10 cellular contexts compared by ENCODE assay signal in the genomic region with DNA sequence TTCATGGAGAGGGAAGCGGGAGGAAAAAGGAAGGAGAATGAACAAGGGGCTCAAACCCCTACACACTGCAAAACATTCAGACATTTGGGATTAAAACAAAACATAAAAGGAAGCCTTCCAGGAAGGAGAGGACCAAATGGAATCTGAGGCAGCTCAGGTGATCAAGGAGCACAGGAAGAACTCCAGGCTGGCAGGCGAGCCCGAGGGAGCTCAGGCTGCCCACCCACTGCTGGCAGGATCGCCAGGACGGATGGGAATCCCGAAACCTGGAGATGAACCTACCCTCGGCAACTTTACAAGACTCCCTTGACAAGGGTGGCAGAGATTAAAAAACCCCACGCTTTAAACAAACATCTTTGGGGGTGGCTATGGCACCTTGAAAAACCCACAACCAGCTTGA. TPM values are rescaled to one million over a fixed set of nuclear protein-coding genes. Genes with fewer than 3 reads are reported as not detected.
A peak's percentile ranks its signal among the peaks of the same experiment; 100 is the strongest.
DNase-seq lines count a peak whose midpoint lies in the region; ATAC-seq and TF ChIP-seq lines count a peak whose summit lies in the region.
"Had no signal": no experiment of that assay in that cellular context is flagged by ENCODE, and none has a peak within 500 bp of the region (broad histone marks: within the 10 kb centered on the region; RNA-seq: fewer than 3 reads in every experiment).

No MANE protein-coding gene starts in this region.

- 95% methylated on average over 4 to 7 of the region's 8 CpGs for WGBS in mesodermal cell (ENCODE audit: insufficient coverage in 2 of 2), 2 experiments
- 56 to 59% methylated on average over 8 of the region's 8 CpGs for WGBS in esophagus squamous epithelium, 2 donors

- H3K4me3 ChIP-seq in mesodermal cell (ENCODE audit: extremely low read depth, insufficient read depth, low read length, poor library complexity, severe bottlenecking) = no peak overlapping the region
- H3K4me3 ChIP-seq in upper lobe of right lung = no peak overlapping the region
- H3K4me3 ChIP-seq in esophagus squamous epithelium = no peak overlapping the region
- H3K4me3 ChIP-seq: tibial nerve had no signal

- H3K27me3 ChIP-seq in upper lobe of right lung (no peaks in the 10 kb centered on the region), esophagus squamous epithelium (no peaks in the 10 kb centered on the region)
- H3K27me3 ChIP-seq: tibial nerve had no signal

- H3K4me1 Mint-ChIP-seq in stimulated activated naive CD8-positive, alpha-beta T cell treated with anti-CD3 and anti-CD28 coated beads, Interleukin-15, Interleukin-2, amounts not matched to agents 100 ng/mL and 50 ng/mL, for 24 hours (ENCODE audit: low read depth) = peaks cover 94% of the 10 kb centered on the region
- peaks cover 93% of the 10 kb centered on the region for H3K4me1 Mint-ChIP-seq in activated naive CD8-positive, alpha-beta T cell (ENCODE audit: low read depth)

- H3K27ac ChIP-seq in mesodermal cell (ENCODE audit: low read depth, low read length, severe bottlenecking) (peak overlapping the region; percentile 72), upper lobe of right lung (no peak overlapping the region), esophagus squamous epithelium (peak overlapping the region in 2 of 4 donors; percentile 78 to 82)

- no peak for TF ChIP-seq POLR2A in esophagus squamous epithelium (IDR thresholded peaks at IDR 0.05)

- CTCF ChIA-PET in HEK293T (lab: Yijun Ruan, JAX) = no interaction called here

- no peaks in the 10 kb centered on the region for H3K27me3 Mint-ChIP-seq in stimulated activated naive CD8-positive, alpha-beta T cell treated with anti-CD3 and anti-CD28 coated beads, Interleukin-15, Interleukin-2, amounts not matched to agents 100 ng/mL and 50 ng/mL, for 24 hours
- no peaks in the 10 kb centered on the region for H3K27me3 Mint-ChIP-seq in activated naive CD8-positive, alpha-beta T cell

- POLR2A ChIA-PET in HEK293T (lab: Yijun Ruan, JAX) = interaction anchor here (2.0 kb wide), 1 partner anchor 14 kb away, joined by 11 read pairs; a partner anchor contains a TSS

- peaks cover 49% of the 10 kb centered on the region for H3K4me1 ChIP-seq in mesodermal cell (ENCODE audit: control insufficient read depth, insufficient read depth, low read length, poor library complexity, severe bottlenecking)
- peaks cover 19% of the 10 kb centered on the region for H3K4me1 ChIP-seq in upper lobe of right lung
- peaks cover 21 to 87% (median 48%) of the 10 kb centered on the region in 3 donors for H3K4me1 ChIP-seq in esophagus squamous epithelium

- ATAC-seq in stimulated activated naive CD8-positive, alpha-beta T cell treated with anti-CD3 and anti-CD28 coated beads, Interleukin-15, Interleukin-2, amounts not matched to agents 100 U/mL and 50 U/mL, for 24 hours = no peak
- no peak for ATAC-seq in upper lobe of right lung

- TF ChIP-seq CTCF in upper lobe of right lung (IDR thresholded peaks at IDR 0.05) (no peak), esophagus squamous epithelium (IDR thresholded peaks at IDR 0.05) (no peak)

- peaks cover 68% of the 10 kb centered on the region for H3K36me3 Mint-ChIP-seq in stimulated activated naive CD8-positive, alpha-beta T cell treated with anti-CD3 and anti-CD28 coated beads, Interleukin-15, Interleukin-2, amounts not matched to agents 100 ng/mL and 50 ng/mL, for 24 hours (ENCODE audit: low read depth)
- peaks cover 8% of the 10 kb centered on the region for H3K36me3 Mint-ChIP-seq in activated naive CD8-positive, alpha-beta T cell

- DNase-seq in stimulated activated naive CD8-positive, alpha-beta T cell treated with anti-CD3 and anti-CD28 coated beads, Interleukin-15, Interleukin-2, amounts not matched to agents 100 U/mL and 50 U/mL, for 24 hours = no peak
- DNase-seq in upper lobe of right lung (peak; percentile 25), HEK293T (ENCODE audit: extremely low spot score) (no peak), esophagus squamous epithelium (lab: John Stamatoyannopoulos, UW) (no peak)
- DNase-seq in stimulated activated CD8-positive, alpha-beta memory T cell treated with anti-CD3 and anti-CD28 coated beads, Interleukin-4, amount 100 ng/mL, for 48 hours = no peak

- no peaks in the 10 kb centered on the region for H3K9me3 ChIP-seq in mesodermal cell (ENCODE audit: control insufficient read depth, low read length)
- no peaks in the 10 kb centered on the region for H3K9me3 ChIP-seq in upper lobe of right lung
- H3K9me3 ChIP-seq in esophagus squamous epithelium = no peaks in the 10 kb centered on the region
- H3K9me3 ChIP-seq: tibial nerve had no signal

- intact Hi-C loops in upper lobe of right lung (cut with DNase I) = no loop called here
- intact Hi-C loops in esophagus squamous epithelium (cut with DNase I) = no loop called here

- H3K4me3 Mint-ChIP-seq in stimulated activated naive CD8-positive, alpha-beta T cell treated with anti-CD3 and anti-CD28 coated beads, Interleukin-15, Interleukin-2, amounts not matched to agents 100 ng/mL and 50 ng/mL, for 24 hours = peak overlapping the region; percentile 71
- H3K4me3 Mint-ChIP-seq in activated naive CD8-positive, alpha-beta T cell = peak overlapping the region; percentile 85

- H3K36me3 ChIP-seq in mesodermal cell (ENCODE audit: control insufficient read depth, insufficient read depth, low read length) (peaks cover 76% of the 10 kb centered on the region), upper lobe of right lung (peaks cover 75% of the 10 kb centered on the region), esophagus squamous epithelium (peaks cover 59 to 78% (median 67%) of the 10 kb centered on the region in 3 donors)

- peak overlapping the region; percentile 85 for H3K27ac Mint-ChIP-seq in stimulated activated naive CD8-positive, alpha-beta T cell treated with anti-CD3 and anti-CD28 coated beads, Interleukin-15, Interleukin-2, amounts not matched to agents 100 ng/mL and 50 ng/mL, for 24 hours
- peak overlapping the region; percentile 86 for H3K27ac Mint-ChIP-seq in activated naive CD8-positive, alpha-beta T cell

- no peaks in the 10 kb centered on the region for H3K9me3 Mint-ChIP-seq in stimulated activated naive CD8-positive, alpha-beta T cell treated with anti-CD3 and anti-CD28 coated beads, Interleukin-15, Interleukin-2, amounts not matched to agents 100 ng/mL and 50 ng/mL, for 24 hours
- no peaks in the 10 kb centered on the region for H3K9me3 Mint-ChIP-seq in activated naive CD8-positive, alpha-beta T cell (ENCODE audit: low read depth)

TF ChIP-seq in HEK293T, 16 proteins besides CTCF, POLR2A, EP300 and RAD21:
- TF ChIP-seq L3MBTL2 (conservative IDR thresholded peaks at IDR 0.05) (no peak), SUZ12 (IDR thresholded peaks at IDR 0.05) (no peak), LEF1 (IDR thresholded peaks at IDR 0.05; ENCODE audit: borderline replicate concordance) (no peak), ELF4 (IDR thresholded peaks at IDR 0.05) (no peak), FOXK2 (IDR thresholded peaks at IDR 0.05) (no peak), CTBP1 (IDR thresholded peaks at IDR 0.05; ENCODE audit: borderline replicate concordance) (no peak), SP1 (IDR thresholded peaks at IDR 0.05) (no peak), HDGF (IDR thresholded peaks at IDR 0.05; ENCODE audit: borderline replicate concordance) (no peak), FOXA1 (IDR thresholded peaks at IDR 0.05) (no peak), TARDBP (IDR thresholded peaks at IDR 0.05) (no peak), NFRKB (IDR thresholded peaks at IDR 0.05) (no peak), BHLHE40 (IDR thresholded peaks at IDR 0.05; ENCODE audit: borderline replicate concordance) (no peak)
- TF ChIP-seq, protein P1, sequence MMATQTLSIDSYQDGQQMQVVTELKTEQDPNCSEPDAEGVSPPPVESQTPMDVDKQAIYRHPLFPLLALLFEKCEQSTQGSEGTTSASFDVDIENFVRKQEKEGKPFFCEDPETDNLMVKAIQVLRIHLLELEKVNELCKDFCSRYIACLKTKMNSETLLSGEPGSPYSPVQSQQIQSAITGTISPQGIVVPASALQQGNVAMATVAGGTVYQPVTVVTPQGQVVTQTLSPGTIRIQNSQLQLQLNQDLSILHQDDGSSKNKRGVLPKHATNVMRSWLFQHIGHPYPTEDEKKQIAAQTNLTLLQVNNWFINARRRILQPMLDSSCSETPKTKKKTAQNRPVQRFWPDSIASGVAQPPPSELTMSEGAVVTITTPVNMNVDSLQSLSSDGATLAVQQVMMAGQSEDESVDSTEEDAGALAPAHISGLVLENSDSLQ (IDR thresholded peaks at IDR 0.05) = no peak

RNA-seq across cellular contexts. Expression of a gene that starts 5.0 kb away (rescaled TPM):
- polyA plus RNA-seq in mesodermal cell (2013, experiment 1 of 2) = 1.4 TPM
- 1.3 TPM for polyA plus RNA-seq in mesodermal cell (2013, experiment 2 of 2)
- 2.0 TPM for total RNA-seq in upper lobe of right lung
- under 1 TPM; 0.27 to 0.95 (median 0.39) TPM for total RNA-seq in esophagus squamous epithelium

RNA-seq across cellular contexts. Expression of a gene that starts 13.6 kb away (rescaled TPM):
- 142 TPM for polyA plus RNA-seq in mesodermal cell (2013, experiment 1 of 2)
- 144 TPM for polyA plus RNA-seq in mesodermal cell (2013, experiment 2 of 2)
- total RNA-seq in upper lobe of right lung (294 TPM), esophagus squamous epithelium (100 to 1,000 TPM; 136 to 292 (median 223) TPM)

RNA-seq across cellular contexts. Expression of a gene that starts 20.8 kb away (rescaled TPM):
- polyA plus RNA-seq in mesodermal cell (2013, experiment 1 of 2) = 18.7 TPM
- polyA plus RNA-seq in mesodermal cell (2013, experiment 2 of 2) = 14.0 TPM
- total RNA-seq in upper lobe of right lung = 27.6 TPM
- total RNA-seq in esophagus squamous epithelium = 10 to 100 TPM in 1 of 4 donors, 1 to 10 TPM in 3; 2.6 to 13.2 (median 4.9) TPM
- total RNA-seq: bronchial epithelial cell had no signal

RNA-seq across cellular contexts. Expression of a gene that starts 38.3 kb away (rescaled TPM):
- polyA plus RNA-seq in mesodermal cell (2013, experiment 1 of 2) = 43.9 TPM
- 33.9 TPM for polyA plus RNA-seq in mesodermal cell (2013, experiment 2 of 2)
- total RNA-seq in upper lobe of right lung (28.9 TPM), esophagus squamous epithelium (1 to 10 TPM; 3.6 to 9.0 (median 6.1) TPM)

RNA-seq across cellular contexts. Expression of a gene that starts 41.8 kb away (rescaled TPM):
- 9.7 TPM for polyA plus RNA-seq in mesodermal cell (2013, experiment 1 of 2)
- polyA plus RNA-seq in mesodermal cell (2013, experiment 2 of 2) = 5.8 TPM
- total RNA-seq in upper lobe of right lung = 0.72 TPM
- total RNA-seq in esophagus squamous epithelium = under 1 TPM in 1 of 4 donors, not detected in 3; 0.38 TPM
- total RNA-seq: bronchial epithelial cell had no signal
